1 cellular context compared by ENCODE assay signal in genomic region chr16:30377812-30378235, GRCh38.
TF ChIP-seq lines count a peak whose summit lies in the region.

No MANE protein-coding gene starts in this region.

TF ChIP-seq in HepG2, 621 proteins besides CTCF, POLR2A, EP300 and RAD21 (continued from another document and continues in another):
- 0 out of 2 replicates have a peak, but pooled peaks have one; percentile 45 for TF ChIP-seq SNAPC4 (CRISPR knock-in tag; IDR thresholded peaks at IDR 0.05)
- TF ChIP-seq ZNF570 (CRISPR knock-in tag; IDR thresholded peaks at IDR 0.05; ENCODE audit: borderline replicate concordance) = no peak
- 0 out of 2 replicates have a peak, but pooled peaks have one; percentile 27 for TF ChIP-seq ZSCAN29 (CRISPR knock-in tag; conservative IDR thresholded peaks at IDR 0.05)
- TF ChIP-seq CSRNP2 (CRISPR knock-in tag; conservative IDR thresholded peaks at IDR 0.05; ENCODE audit: low read depth) = no peak
- no peak for TF ChIP-seq HNRNPH1 (optimal IDR thresholded peaks at IDR 0.05; ENCODE audit: low read depth, low read length)
- peak; percentile 69; the same call in 1 of the 2 replicates for TF ChIP-seq ZMYM4 (CRISPR knock-in tag; IDR thresholded peaks at IDR 0.05)
- TF ChIP-seq ELF1 (CRISPR knock-in tag; IDR thresholded peaks at IDR 0.05) = peak; percentile 51; the same call in 1 of the 2 replicates
- TF ChIP-seq ZNF609 (CRISPR knock-in tag; IDR thresholded peaks at IDR 0.05; ENCODE audit: borderline replicate concordance) = no peak
- peak; percentile 75; the same call in 1 of the 2 replicates for TF ChIP-seq POLR2G (IDR thresholded peaks at IDR 0.05; ENCODE audit: low read depth, low read length)
- peak; percentile 31; the same call in 1 of the 2 replicates for TF ChIP-seq HBP1 (CRISPR knock-in tag; IDR thresholded peaks at IDR 0.05; ENCODE audit: low read depth)
- TF ChIP-seq ZNF768 (CRISPR knock-in tag; IDR thresholded peaks at IDR 0.05) = peak; percentile 45; the same call in 1 of the 2 replicates
- no peak for TF ChIP-seq ZNF564 (CRISPR knock-in tag; IDR thresholded peaks at IDR 0.05)
- no peak for TF ChIP-seq CENPT (CRISPR knock-in tag; IDR thresholded peaks at IDR 0.05; ENCODE audit: low read depth)
- peak; percentile 11; the same call in 1 of the 2 replicates for TF ChIP-seq ARNT2 (CRISPR knock-in tag; IDR thresholded peaks at IDR 0.05; ENCODE audit: low read depth)
- TF ChIP-seq RARG (CRISPR knock-in tag; IDR thresholded peaks at IDR 0.05; ENCODE audit: low read depth) = 0 out of 2 replicates have a peak, but pooled peaks have one; percentile 23
- TF ChIP-seq ZNF607 (CRISPR knock-in tag; IDR thresholded peaks at IDR 0.05; ENCODE audit: borderline replicate concordance) = peak; percentile 48; the same call in 1 of the 2 replicates
- TF ChIP-seq ZNF879 (CRISPR knock-in tag; IDR thresholded peaks at IDR 0.05) = peak; percentile 23; the same call in 1 of the 2 replicates
- TF ChIP-seq ZNF263 (CRISPR knock-in tag; IDR thresholded peaks at IDR 0.05) = no peak
- no peak for TF ChIP-seq ZBTB40 (IDR thresholded peaks at IDR 0.05)
- peak; percentile 75; the same call in 1 of the 2 replicates for TF ChIP-seq ZBTB40 (CRISPR knock-in tag; IDR thresholded peaks at IDR 0.05)
- TF ChIP-seq ZNF740 (CRISPR knock-in tag; IDR thresholded peaks at IDR 0.05) = peak; percentile 27; the same call in 1 of the 2 replicates
- TF ChIP-seq GMEB1 (CRISPR knock-in tag; IDR thresholded peaks at IDR 0.05; ENCODE audit: borderline replicate concordance) = peak; percentile 97
- TF ChIP-seq SP140L (CRISPR knock-in tag; IDR thresholded peaks at IDR 0.05; ENCODE audit: borderline replicate concordance) = no peak
- TF ChIP-seq EZH2 (conservative IDR thresholded peaks at IDR 0.05; ENCODE audit: low read depth, low read length) = no peak
- 0 out of 2 replicates have a peak, but pooled peaks have one; percentile 54 for TF ChIP-seq MYPOP (CRISPR knock-in tag; IDR thresholded peaks at IDR 0.05)
- no peak for TF ChIP-seq NFE2L1 (CRISPR knock-in tag; IDR thresholded peaks at IDR 0.05; ENCODE audit: borderline replicate concordance)
- TF ChIP-seq HNRNPL (IDR thresholded peaks at IDR 0.05; ENCODE audit: low read depth, low read length) = 0 out of 2 replicates have a peak, but pooled peaks have one; percentile 7
